9 cellular contexts compared by ENCODE assay signal in genomic region chr17:1783271-1783670, GRCh38. TPM values are rescaled to one million over a fixed set of nuclear protein-coding genes. Genes with fewer than 3 reads are reported as not detected.
DNase-seq lines count a peak whose midpoint lies in the region; ATAC-seq and TF ChIP-seq lines count a peak whose summit lies in the region.
"Had no signal": no experiment of that assay in that cellular context is flagged by ENCODE, and none has a peak within 500 bp of the region (broad histone marks: within the 10 kb centered on the region; RNA-seq: fewer than 3 reads in every experiment).

No MANE protein-coding gene starts in this region.

- H3K23ac ChIP-seq in mesendoderm (ENCODE audit: low read length): no peak overlapping the region

- peaks cover 7% of the 10 kb centered on the region for H3K4me1 Mint-ChIP-seq in T-helper 17 cell
- H3K4me1 Mint-ChIP-seq in effector memory CD8-positive, alpha-beta T cell (ENCODE audit: low read depth in 2 of 2): no peaks in the 10 kb centered on the region

- no peak for DNase-seq in T-helper 17 cell
- no peak for DNase-seq in effector memory CD8-positive, alpha-beta T cell
- no peak for DNase-seq in thoracic aorta (ENCODE audit: low spot score)
- DNase-seq in T-helper 2 cell: no peak
- DNase-seq in mesendoderm: no peak
- DNase-seq: activated naive CD4-positive, alpha-beta T cell treated with anti-CD3 and anti-CD28 coated beads, Interleukin-2, amount 50 U/mL, for 16 hours had no signal

- H2BK15ac ChIP-seq in mesendoderm (replicated peaks; ENCODE audit: low read depth): no peak overlapping the region

- no peaks in the 10 kb centered on the region for H3K9me3 Mint-ChIP-seq in effector memory CD8-positive, alpha-beta T cell

- peak overlapping the region; percentile 61 for H3K27ac Mint-ChIP-seq in T-helper 17 cell
- H3K27ac Mint-ChIP-seq in effector memory CD8-positive, alpha-beta T cell: peak overlapping the region; percentile 16 to 32

- H3K79me1 ChIP-seq in mesendoderm (ENCODE audit: low read length): no peaks in the 10 kb centered on the region

- no peaks in the 10 kb centered on the region for H3K79me2 ChIP-seq in mesendoderm (ENCODE audit: control insufficient read depth, insufficient read depth, low read length)

- H3K27ac ChIP-seq in mucosa of rectum (ENCODE audit: low read depth in 2 of 2, low read length in 2 of 2): peak overlapping the region; percentile 91 to 95
- peak overlapping the region; percentile 73 to 96 for H3K27ac ChIP-seq in thoracic aorta
- no peak overlapping the region for H3K27ac ChIP-seq in mesendoderm (ENCODE audit: low read depth, low read length)

- H3K9ac ChIP-seq in mucosa of rectum (ENCODE audit: low read depth in 1 of 2, low read length in 2 of 2): peak overlapping the region; percentile 18 to 70
- no peak overlapping the region for H3K9ac ChIP-seq in mesendoderm (ENCODE audit: low read length)

- H2BK5ac ChIP-seq in mesendoderm (ENCODE audit: low read length): no peak overlapping the region

- ATAC-seq in T-helper 17 cell: no peak
- no peak for ATAC-seq in effector memory CD8-positive, alpha-beta T cell (replicated peaks)
- no peak for ATAC-seq in thoracic aorta (ENCODE audit: insufficient number of reproducible peaks, low FRiP score, low read depth)
- no peak for ATAC-seq in GM18519 (IDR thresholded peaks at IDR 0.05; ENCODE audit: low FRiP score, unreplicated experiment)

- peaks cover 7 to 26% of the 10 kb centered on the region in 2 donors for H3K36me3 ChIP-seq in mucosa of rectum (ENCODE audit: control insufficient read depth in 2 of 2, insufficient read depth in 2 of 2, low read length in 2 of 2)
- no peaks in the 10 kb centered on the region for H3K36me3 ChIP-seq in thoracic aorta
- peaks cover 13% of the 10 kb centered on the region for H3K36me3 ChIP-seq in mesendoderm (ENCODE audit: control insufficient read depth, insufficient read depth, low read length)

- H3K4me1 ChIP-seq in mucosa of rectum (ENCODE audit: control insufficient read depth in 2 of 2, insufficient read depth in 2 of 2, low read length in 2 of 2) (peaks cover 24 to 41% of the 10 kb centered on the region in 2 donors), thoracic aorta (ENCODE audit: control insufficient read depth in 1 of 2, low read depth in 2 of 2) (peaks cover 34 to 84% of the 10 kb centered on the region in 2 donors), mesendoderm (ENCODE audit: control insufficient read depth, low read depth, low read length) (no peaks in the 10 kb centered on the region)

- H3K9me3 ChIP-seq in T-helper 17 cell (ENCODE audit: control insufficient read depth, low read length, poor library complexity, severe bottlenecking) (no peaks in the 10 kb centered on the region), mucosa of rectum (ENCODE audit: control insufficient read depth in 2 of 2, low read length in 2 of 2) (no peaks in the 10 kb centered on the region), thoracic aorta (no peaks in the 10 kb centered on the region)

- WGBS in mesendoderm (ENCODE audit: extremely low coverage, insufficient coverage, low lambda C conversion rate): no CpG with 5 or more reads among the region's 19 CpGs

- H2BK120ac ChIP-seq in mesendoderm (ENCODE audit: low read depth, low read length): no peak overlapping the region

- no peaks in the 10 kb centered on the region for H3K27me3 Mint-ChIP-seq in T-helper 17 cell
- H3K27me3 Mint-ChIP-seq in effector memory CD8-positive, alpha-beta T cell: no peaks in the 10 kb centered on the region

- TF ChIP-seq CTCF in thoracic aorta (IDR thresholded peaks at IDR 0.05): no peak

- H3K36me3 Mint-ChIP-seq in T-helper 17 cell (ENCODE audit: low read depth): no peaks in the 10 kb centered on the region
- peaks cover 67% of the 10 kb centered on the region for H3K36me3 Mint-ChIP-seq in effector memory CD8-positive, alpha-beta T cell (ENCODE audit: insufficient read depth)

- no peak overlapping the region for H3K4ac ChIP-seq in mesendoderm (ENCODE audit: low read depth, low read length)

- no peak overlapping the region for H2AK5ac ChIP-seq in mesendoderm (ENCODE audit: low read length)

- H3K18ac ChIP-seq in mesendoderm (ENCODE audit: low read length): no peak overlapping the region

- H4K8ac ChIP-seq in mesendoderm (ENCODE audit: low read depth, low read length): no peak overlapping the region

- H3K4me2 ChIP-seq in mesendoderm (ENCODE audit: low read length): no peak overlapping the region

- no peak overlapping the region for H4K5ac ChIP-seq in mesendoderm (ENCODE audit: low read length)

- no peak overlapping the region for H3K4me3 ChIP-seq in mucosa of rectum (ENCODE audit: low read length in 2 of 2)
- H3K4me3 ChIP-seq in thoracic aorta: peak overlapping the region; percentile 10
- H3K4me3 ChIP-seq in mesendoderm (ENCODE audit: low read length): no peak overlapping the region

- no peak overlapping the region for H3K4me3 Mint-ChIP-seq in T-helper 17 cell
- H3K4me3 Mint-ChIP-seq in effector memory CD8-positive, alpha-beta T cell: no peak overlapping the region

- no peaks in the 10 kb centered on the region for H3K27me3 ChIP-seq in mucosa of rectum (ENCODE audit: control insufficient read depth in 2 of 2, insufficient read depth in 2 of 2, low read length in 2 of 2)
- no peaks in the 10 kb centered on the region for H3K27me3 ChIP-seq in thoracic aorta (replicated peaks; ENCODE audit: insufficient read depth)
- no peaks in the 10 kb centered on the region for H3K27me3 ChIP-seq in mesendoderm (ENCODE audit: insufficient read depth, low read length, poor library complexity)

- no peak overlapping the region for H3K56ac ChIP-seq in mesendoderm (ENCODE audit: low read length)

RNA-seq across cellular contexts. Expression of gene SERPINF1, which starts 21.4 kb away (rescaled TPM):
- total RNA-seq in T-helper 17 cell: under 1 TPM in 1 of 2 donors, not detected in 1; 0.52 TPM
- 100 to 1,000 TPM; 385 to 608 TPM for total RNA-seq in thoracic aorta
- polyA plus RNA-seq in mesendoderm (2013, experiment 1 of 2): 18.6 TPM
- 19.8 TPM for polyA plus RNA-seq in mesendoderm (2013, experiment 2 of 2)
- total RNA-seq: NCI-H460 had no signal

RNA-seq across cellular contexts. Expression of gene SERPINF2, which starts 40.6 kb away (rescaled TPM):
- total RNA-seq in T-helper 17 cell (under 1 TPM; 0.29 to 0.67 TPM), thoracic aorta (1 to 10 TPM; 5.0 to 9.8 TPM)
- polyA plus RNA-seq in mesendoderm (2013, experiment 1 of 2): 0.34 TPM
- polyA plus RNA-seq in mesendoderm (2013, experiment 2 of 2): 0.31 TPM
- total RNA-seq: NCI-H460 had no signal

RNA-seq across cellular contexts. Expression of gene SMYD4, which starts 46.4 kb away (rescaled TPM):
- total RNA-seq in T-helper 17 cell (10 to 100 TPM; 16.0 to 16.8 TPM), thoracic aorta (10 to 100 TPM; 12.6 to 13.3 TPM)
- polyA plus RNA-seq in mesendoderm (2013, experiment 1 of 2): 6.9 TPM
- 7.5 TPM for polyA plus RNA-seq in mesendoderm (2013, experiment 2 of 2)

RNA-seq across cellular contexts. Expression of gene RPA1, which starts 46.5 kb away (rescaled TPM):
- total RNA-seq in T-helper 17 cell (10 to 100 TPM; 67.4 to 81.4 TPM), thoracic aorta (10 to 100 TPM; 15.4 to 40.0 TPM)
- polyA plus RNA-seq in mesendoderm (2013, experiment 1 of 2): 54.4 TPM
- 54.3 TPM for polyA plus RNA-seq in mesendoderm (2013, experiment 2 of 2)

RNA-seq across cellular contexts. Expression of gene WDR81, which starts 58.8 kb away (rescaled TPM):
- total RNA-seq in T-helper 17 cell (10 to 100 TPM; 38.2 to 41.2 TPM), thoracic aorta (10 to 100 TPM; 32.7 to 41.8 TPM)
- 6.6 TPM for polyA plus RNA-seq in mesendoderm (2013, experiment 1 of 2)
- 5.6 TPM for polyA plus RNA-seq in mesendoderm (2013, experiment 2 of 2)

Comparison
In these comparisons a context has a peak if more than half of its experiments do, and no peak if none do; other contexts are left out.
1. RNA of gene SERPINF1, which starts 21.4 kb away (total RNA-seq): 385 to 608 TPM in thoracic aorta; 0.52 TPM in T-helper 17 cell; every median in the first group is over 100 times any median in the second.